In the genomic region with DNA sequence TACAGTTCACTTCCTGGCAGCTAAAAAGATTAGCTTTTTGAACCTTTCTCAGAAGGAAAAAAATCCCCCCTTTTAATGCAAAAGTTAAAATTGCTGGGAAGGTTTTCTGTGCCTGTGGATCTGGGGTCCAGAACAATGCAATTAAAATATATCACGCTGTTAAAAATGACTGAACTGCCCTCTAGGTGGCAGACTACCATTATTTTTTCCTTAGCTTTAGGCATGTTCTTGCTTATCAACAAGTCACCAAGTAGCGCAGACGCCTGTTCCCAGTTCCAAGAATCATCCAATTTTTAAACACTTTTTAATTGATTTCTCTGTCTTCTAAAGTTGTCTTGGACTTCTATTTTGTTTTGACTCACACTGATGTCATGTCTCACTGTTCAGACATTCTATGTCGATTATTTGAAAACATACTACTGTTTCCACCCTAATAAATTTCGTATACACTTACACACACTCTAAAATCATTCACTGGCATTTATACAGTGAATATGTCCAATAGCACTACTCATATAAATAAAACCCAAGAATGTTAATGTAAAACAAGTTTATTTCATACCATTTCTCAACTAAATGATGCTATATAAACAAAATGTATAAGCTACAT, we compare ENCODE assay signal across 8 cellular contexts.
DNase-seq lines count a peak whose midpoint lies in the region; ATAC-seq and TF ChIP-seq lines count a peak whose summit lies in the region.

No MANE protein-coding gene starts in this region.

- CTCF ChIA-PET in HEK293T (lab: Yijun Ruan, JAX): interaction anchor here (0.6 to 1.2 kb wide), 6 partner anchors 12 to 1607 kb away, joined by 3 to 4 read pairs (median 3); no protein-coding TSS in a partner anchor

- H3K9me3 Mint-ChIP-seq in glutamatergic neuron (ENCODE audit: unreplicated experiment): no peaks in the 10 kb centered on the region

- H3K4me1 Mint-ChIP-seq in glutamatergic neuron (ENCODE audit: low read depth, unreplicated experiment): no peaks in the 10 kb centered on the region

- no peak overlapping the region for H3K4me3 Mint-ChIP-seq in glutamatergic neuron (ENCODE audit: unreplicated experiment)

- H3K27me3 ChIP-seq in heart right ventricle: no peaks in the 10 kb centered on the region
- H3K27me3 ChIP-seq in effector memory CD4-positive, alpha-beta T cell (replicated peaks; ENCODE audit: control insufficient read depth, insufficient read depth, low read length, poor library complexity, severe bottlenecking): no peaks in the 10 kb centered on the region

- DNase-seq in heart right ventricle: no peak
- DNase-seq in Right ventricle myocardium superior: no peak
- peak; percentile 49 for DNase-seq in HEK293T (ENCODE audit: extremely low spot score)
- peak; percentile 58 for DNase-seq in M059J (ENCODE audit: low read depth)
- DNase-seq in SW480 (ENCODE audit: low spot score): peak; percentile 27
- no peak for DNase-seq in glutamatergic neuron
- peak; percentile 38 for DNase-seq in stromal cell of bone marrow (ENCODE audit: low read depth)
- no peak for DNase-seq in effector memory CD4-positive, alpha-beta T cell

- 26 to 28% methylated on average over 5 of the region's 5 CpGs for WGBS in heart right ventricle, 2 donors

- H3K4me1 ChIP-seq in heart right ventricle: no peaks in the 10 kb centered on the region
- H3K4me1 ChIP-seq in effector memory CD4-positive, alpha-beta T cell (ENCODE audit: control insufficient read depth, insufficient read depth, low read length, poor library complexity, severe bottlenecking): no peaks in the 10 kb centered on the region

- ATAC-seq in heart right ventricle: peak in 1 of 8 donors; percentile 12
- ATAC-seq in Right ventricle myocardium superior (ENCODE audit: poor library complexity): no peak

- no peak overlapping the region for H3K4me3 ChIP-seq in heart right ventricle
- no peak overlapping the region for H3K4me3 ChIP-seq in effector memory CD4-positive, alpha-beta T cell (ENCODE audit: insufficient read depth, low read depth, low read length, poor library complexity, severe bottlenecking)

- H3K27ac ChIP-seq in heart right ventricle: no peak overlapping the region
- no peak overlapping the region for H3K27ac ChIP-seq in effector memory CD4-positive, alpha-beta T cell (ENCODE audit: insufficient read depth, low read length, poor library complexity, severe bottlenecking)

- POLR2A ChIA-PET in HEK293T (lab: Yijun Ruan, JAX): no interaction called here

- H3K36me3 Mint-ChIP-seq in glutamatergic neuron (ENCODE audit: unreplicated experiment): no peaks in the 10 kb centered on the region

- H3K27ac Mint-ChIP-seq in glutamatergic neuron (ENCODE audit: unreplicated experiment): no peak overlapping the region

- H3K36me3 ChIP-seq in heart right ventricle: no peaks in the 10 kb centered on the region
- H3K36me3 ChIP-seq in effector memory CD4-positive, alpha-beta T cell (ENCODE audit: control insufficient read depth, insufficient read depth, low read length): no peaks in the 10 kb centered on the region

- peak in 8 of 9 donors; percentile 19 to 64 (median 47) for TF ChIP-seq CTCF in heart right ventricle (IDR thresholded peaks at IDR 0.05)
- peak; percentile 75 for TF ChIP-seq CTCF in glutamatergic neuron (IDR thresholded peaks at IDR 0.05; ENCODE audit: partially characterized antibody, unreplicated experiment)

- peaks cover 2% of the 10 kb centered on the region for H3K27me3 Mint-ChIP-seq in glutamatergic neuron (ENCODE audit: unreplicated experiment)

- H3K9me3 ChIP-seq in heart right ventricle: peaks cover 0 to 6% (median 0%) of the 10 kb centered on the region in 11 donors
- no peaks in the 10 kb centered on the region for H3K9me3 ChIP-seq in effector memory CD4-positive, alpha-beta T cell (ENCODE audit: control insufficient read depth, low read length)

- intact Hi-C loops in heart right ventricle (cut with DNase I) (no loop called here), Right ventricle myocardium superior (cut with DNase I) (no loop called here)

TF ChIP-seq in HEK293T, 16 proteins besides CTCF, POLR2A, EP300 and RAD21:
- TF ChIP-seq BHLHE40 (IDR thresholded peaks at IDR 0.05; ENCODE audit: borderline replicate concordance) (no peak), CTBP1 (IDR thresholded peaks at IDR 0.05; ENCODE audit: borderline replicate concordance) (no peak), ZNF384 (IDR thresholded peaks at IDR 0.05) (no peak), FOXK2 (IDR thresholded peaks at IDR 0.05) (no peak), SUZ12 (IDR thresholded peaks at IDR 0.05) (no peak), TARDBP (IDR thresholded peaks at IDR 0.05) (no peak), HDGF (IDR thresholded peaks at IDR 0.05; ENCODE audit: borderline replicate concordance) (no peak), FOXA1 (IDR thresholded peaks at IDR 0.05) (no peak), NFRKB (IDR thresholded peaks at IDR 0.05) (no peak), ELF4 (IDR thresholded peaks at IDR 0.05) (no peak), FOXM1 (IDR thresholded peaks at IDR 0.05; ENCODE audit: borderline replicate concordance) (no peak), SP1 (IDR thresholded peaks at IDR 0.05) (no peak), ARNT (IDR thresholded peaks at IDR 0.05) (no peak)
- TF ChIP-seq, protein P1, sequence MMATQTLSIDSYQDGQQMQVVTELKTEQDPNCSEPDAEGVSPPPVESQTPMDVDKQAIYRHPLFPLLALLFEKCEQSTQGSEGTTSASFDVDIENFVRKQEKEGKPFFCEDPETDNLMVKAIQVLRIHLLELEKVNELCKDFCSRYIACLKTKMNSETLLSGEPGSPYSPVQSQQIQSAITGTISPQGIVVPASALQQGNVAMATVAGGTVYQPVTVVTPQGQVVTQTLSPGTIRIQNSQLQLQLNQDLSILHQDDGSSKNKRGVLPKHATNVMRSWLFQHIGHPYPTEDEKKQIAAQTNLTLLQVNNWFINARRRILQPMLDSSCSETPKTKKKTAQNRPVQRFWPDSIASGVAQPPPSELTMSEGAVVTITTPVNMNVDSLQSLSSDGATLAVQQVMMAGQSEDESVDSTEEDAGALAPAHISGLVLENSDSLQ (IDR thresholded peaks at IDR 0.05): no peak

Comparison
In these comparisons a context has a peak if more than half of its experiments do, and no peak if none do; other contexts are left out.
1. DNase-seq: peak in HEK293T (single experiment), M059J (single experiment), SW480 (single experiment) and stromal cell of bone marrow (single experiment); none in heart right ventricle (0 of 2), Right ventricle myocardium superior (single experiment), glutamatergic neuron (single experiment) and effector memory CD4-positive, alpha-beta T cell (0 of 3).